12 cellular contexts compared by ENCODE assay signal in the genomic region with DNA sequence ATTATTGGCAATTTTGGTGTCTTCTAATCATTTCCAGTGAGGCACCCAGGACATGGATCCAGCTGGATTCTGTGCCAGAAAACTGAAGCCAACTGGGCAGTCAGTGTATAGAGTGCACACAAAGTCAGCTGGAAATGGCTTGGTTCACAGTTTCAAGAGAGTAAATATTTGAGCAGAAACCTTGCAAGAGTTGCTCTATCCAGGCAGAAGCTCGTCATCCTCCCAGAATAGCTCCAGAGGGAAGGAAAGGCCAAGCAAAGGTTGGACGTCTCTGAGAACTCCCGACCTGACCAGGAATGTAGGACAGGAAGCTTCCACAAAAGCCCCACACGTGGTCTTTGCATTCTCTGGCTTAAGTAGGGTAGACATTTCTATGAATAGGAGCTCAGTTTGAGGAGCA.
DNase-seq lines count a peak whose midpoint lies in the region; ATAC-seq and TF ChIP-seq lines count a peak whose summit lies in the region.
"Had no signal": no experiment of that assay in that cellular context is flagged by ENCODE, and none has a peak within 500 bp of the region (broad histone marks: within the 10 kb centered on the region; RNA-seq: fewer than 3 reads in every experiment).

No MANE protein-coding gene starts in this region.

- H3K36me3 ChIP-seq in thoracic aorta = peaks cover 41% of the 10 kb centered on the region

- peaks cover 26% of the 10 kb centered on the region for H3K36me3 Mint-ChIP-seq in mesothelial cell of epicardium

- no peak overlapping the region for H3K4me3 ChIP-seq in thoracic aorta

- TF ChIP-seq CTCF in VCaP (conservative IDR thresholded peaks at IDR 0.05) (no peak), mesothelial cell of epicardium (IDR thresholded peaks at IDR 0.05; ENCODE audit: unreplicated experiment) (no peak), thoracic aorta (IDR thresholded peaks at IDR 0.05) (no peak)

- ATAC-seq in thoracic aorta (ENCODE audit: insufficient number of reproducible peaks, low FRiP score, low read depth) (no peak), HG03039 (IDR thresholded peaks at IDR 0.05; ENCODE audit: unreplicated experiment) (no peak)

- peak; percentile 70 for DNase-seq in fibroblast of gingiva (ENCODE audit: low read depth)
- DNase-seq in mesothelial cell of epicardium (ENCODE audit: low spot score in 2 of 2, unreplicated experiment in 2 of 2) = no peak
- no peak for DNase-seq in thoracic aorta (ENCODE audit: low spot score)
- no peak for DNase-seq in NCI-H446 treated with DMSO at 0.1 percent for 48 hours (lab: John Stamatoyannopoulos, UW)
- no peak for DNase-seq in NCI-H82 treated with DMSO at 0.1 percent for 48 hours (lab: John Stamatoyannopoulos, UW; ENCODE audit: unreplicated experiment)
- DNase-seq: activated gamma-delta T cell, NCI-H2107, NCI-H82, SHP77 had no signal

- peak overlapping the region; percentile 74 for H3K27ac Mint-ChIP-seq in mesothelial cell of epicardium

- peaks cover 15% of the 10 kb centered on the region for H3K4me1 Mint-ChIP-seq in mesothelial cell of epicardium

- no peaks in the 10 kb centered on the region for H3K27me3 ChIP-seq in thoracic aorta (replicated peaks; ENCODE audit: insufficient read depth)

- H3K9me3 ChIP-seq in thoracic aorta = no peaks in the 10 kb centered on the region

- H3K4me1 ChIP-seq in thoracic aorta (ENCODE audit: control insufficient read depth in 1 of 2, low read depth in 2 of 2) = peaks cover 2 to 21% of the 10 kb centered on the region in 2 donors

- H3K27ac ChIP-seq in VCaP (peak overlapping the region; percentile 54), thoracic aorta (peak overlapping the region; percentile 23 to 41)
- H3K27ac ChIP-seq: HL-60 had no signal

- no peaks in the 10 kb centered on the region for H3K9me3 Mint-ChIP-seq in mesothelial cell of epicardium

- H3K27me3 Mint-ChIP-seq in mesothelial cell of epicardium (ENCODE audit: low read depth) = no peaks in the 10 kb centered on the region

- no peak overlapping the region for H3K4me3 Mint-ChIP-seq in mesothelial cell of epicardium
